In the genomic region with DNA sequence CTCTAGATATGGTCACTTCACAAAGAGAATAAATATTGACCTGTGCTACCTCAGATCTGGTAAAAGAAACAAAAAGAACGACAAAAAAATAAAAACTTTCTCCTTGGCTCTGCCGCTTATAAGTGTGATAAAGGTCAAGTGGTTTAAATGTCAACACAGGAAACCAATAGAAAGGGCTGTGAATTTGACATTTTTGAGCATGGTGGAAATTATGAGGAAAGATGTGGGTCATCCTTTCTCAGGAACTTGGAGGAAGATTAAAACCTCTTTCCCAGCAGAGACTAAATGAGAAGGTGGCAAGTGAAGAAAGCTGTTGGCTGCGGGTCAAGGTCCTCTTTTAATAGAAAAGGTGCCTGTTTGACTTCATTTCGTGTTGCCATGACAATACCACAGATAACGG, we compare ENCODE assay signal across 1 cellular context.
TF ChIP-seq lines count a peak whose summit lies in the region.

No MANE protein-coding gene starts in this region.

TF ChIP-seq in K562, 482 proteins besides CTCF, POLR2A, EP300 and RAD21:
- TF ChIP-seq RFX1 (IDR thresholded peaks at IDR 0.05) = peak; percentile 49
- TF ChIP-seq, protein P1, sequence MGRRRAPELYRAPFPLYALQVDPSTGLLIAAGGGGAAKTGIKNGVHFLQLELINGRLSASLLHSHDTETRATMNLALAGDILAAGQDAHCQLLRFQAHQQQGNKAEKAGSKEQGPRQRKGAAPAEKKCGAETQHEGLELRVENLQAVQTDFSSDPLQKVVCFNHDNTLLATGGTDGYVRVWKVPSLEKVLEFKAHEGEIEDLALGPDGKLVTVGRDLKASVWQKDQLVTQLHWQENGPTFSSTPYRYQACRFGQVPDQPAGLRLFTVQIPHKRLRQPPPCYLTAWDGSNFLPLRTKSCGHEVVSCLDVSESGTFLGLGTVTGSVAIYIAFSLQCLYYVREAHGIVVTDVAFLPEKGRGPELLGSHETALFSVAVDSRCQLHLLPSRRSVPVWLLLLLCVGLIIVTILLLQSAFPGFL (CRISPR knock-in tag; IDR thresholded peaks at IDR 0.05) = no peak
- no peak for TF ChIP-seq SRSF1 (IDR thresholded peaks at IDR 0.05; ENCODE audit: low read depth, low read length)
- no peak for TF ChIP-seq ZNF347 (CRISPR knock-in tag; IDR thresholded peaks at IDR 0.05; ENCODE audit: low read depth)
- no peak for TF ChIP-seq ZNF57 (CRISPR knock-in tag; IDR thresholded peaks at IDR 0.05)
- TF ChIP-seq PTBP1 (IDR thresholded peaks at IDR 0.05; ENCODE audit: low read depth, low read length) = no peak
